ENCODE assay signal across 34 cellular contexts in genomic region chr17:60899115-60899514, GRCh38.
"Had no signal": no experiment of that assay in that cellular context is flagged by ENCODE, and none has a peak within 500 bp of the region (broad histone marks: within the 10 kb centered on the region; RNA-seq: fewer than 3 reads in every experiment).

No MANE protein-coding gene starts in this region.

- H3K27me3 ChIP-seq: MG63 had no signal

- H3K36me3 ChIP-seq: MG63 had no signal

- H3K4me3 ChIP-seq: MG63 had no signal

- DNase-seq: Karpas-422, Kasumi-1, MG63, MM.1S, MV-4-11, NCI-H1048, NCI-H1092, NCI-H1092 treated with DMSO at 0.1 percent for 48 hours, NCI-H1105, NCI-H1105 treated with DMSO at 0.1 percent for 48 hours, NCI-H1417, NCI-H1417 treated with DMSO at 0.1 percent for 48 hours, NCI-H1436, NCI-H1436 treated with DMSO at 0.1 percent for 48 hours, NCI-H146, NCI-H1694, NCI-H1694 treated with DMSO at 0.1 percent for 48 hours, NCI-H187, NCI-H187 treated with DMSO at 0.1 percent for 48 hours, NCI-H1930, NCI-H2029, NCI-H2029 treated with DMSO at 0.1 percent for 48 hours, NCI-H2081, NCI-H2081 treated with DMSO at 0.1 percent for 48 hours, NCI-H2107, NCI-H2171, NCI-H2171 treated with DMSO at 0.1 percent for 48 hours, NCI-H2227 treated with DMSO at 0.1 percent for 48 hours, NCI-H226, NCI-H345, NCI-H446, NCI-H446 treated with DMSO at 0.1 percent for 48 hours, NCI-H510A, NCI-H510A treated with DMSO at 0.1 percent for 48 hours had no signal
